14 cellular contexts compared by ENCODE assay signal in the genomic region with DNA sequence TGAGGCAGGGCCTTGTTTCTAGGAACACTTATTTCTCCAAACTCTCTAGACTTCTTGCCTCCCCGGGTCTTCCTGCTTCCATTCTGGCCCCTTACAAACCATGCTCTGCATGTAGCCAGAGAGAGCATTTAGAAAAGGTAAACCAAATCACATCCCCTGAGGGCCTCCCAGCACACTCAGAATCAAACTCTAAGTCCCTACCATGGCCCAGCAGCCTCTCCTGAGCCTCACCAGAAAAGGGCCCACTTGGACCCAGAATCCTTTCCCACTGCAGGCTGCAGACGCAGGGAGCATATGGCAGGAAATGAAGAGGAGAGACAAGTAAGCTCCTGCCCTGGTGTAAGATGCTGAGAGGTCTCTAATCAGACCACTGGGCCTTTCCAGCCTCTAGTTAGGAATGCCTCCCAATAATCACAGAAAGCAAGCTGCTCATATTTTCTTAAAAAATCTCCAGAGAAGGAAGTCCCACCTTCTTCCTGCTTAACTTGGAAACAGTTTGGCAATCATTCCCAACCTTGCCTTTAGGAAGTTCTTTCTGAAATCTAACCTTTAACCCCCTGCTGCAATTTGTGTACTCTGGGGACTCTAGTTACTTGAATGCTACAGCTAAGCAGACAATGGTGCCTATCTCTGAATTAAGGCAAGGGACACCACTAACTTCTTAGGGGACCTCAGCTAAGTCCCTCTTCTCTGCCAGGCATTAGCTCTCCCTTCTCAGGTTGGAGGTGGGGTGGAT. TPM values are rescaled to one million over a fixed set of nuclear protein-coding genes. Genes with fewer than 3 reads are reported as not detected.
A peak's percentile ranks its signal among the peaks of the same experiment; 100 is the strongest.
DNase-seq lines count a peak whose midpoint lies in the region; ATAC-seq and TF ChIP-seq lines count a peak whose summit lies in the region.
"Had no signal": no experiment of that assay in that cellular context is flagged by ENCODE, and none has a peak within 500 bp of the region (broad histone marks: within the 10 kb centered on the region; RNA-seq: fewer than 3 reads in every experiment).

No MANE protein-coding gene starts in this region.

- H3F3A ChIP-seq in GM23338 (replicated peaks; ENCODE audit: low read depth), result peaks cover 31% of the 10 kb centered on the region
- H3F3A ChIP-seq in smooth muscle cell (ENCODE audit: low read depth), result peaks cover 21% of the 10 kb centered on the region

- H3K4me1 ChIP-seq in GM23338 (ENCODE audit: insufficient read depth), result peaks cover 20% of the 10 kb centered on the region
- H3K4me1 ChIP-seq in left lung, result peaks cover 59 to 74% of the 10 kb centered on the region in 2 donors
- peaks cover 39% of the 10 kb centered on the region for H3K4me1 ChIP-seq in smooth muscle cell (ENCODE audit: low read depth)

- no peak overlapping the region for H2AFZ ChIP-seq in GM23338
- no peak overlapping the region for H2AFZ ChIP-seq in smooth muscle cell (ENCODE audit: low read depth)

- H3K27ac Mint-ChIP-seq in GM23338 (no peak overlapping the region), MCF 10A (ENCODE audit: low read depth, unreplicated experiment) (peak overlapping the region; percentile 75)
- H3K27ac Mint-ChIP-seq: activated CD4-positive, alpha-beta T cell treated with anti-CD3 and anti-CD28 coated beads for 36 hours; activated naive CD4-positive, alpha-beta T cell treated with anti-CD3 and anti-CD28 coated beads, Interleukin-2, amount 50 U/mL, for 24 hours; memory B cell had no signal

- H3K79me2 ChIP-seq in GM23338 (replicated peaks; ENCODE audit: insufficient read depth) (peaks cover 38% of the 10 kb centered on the region), smooth muscle cell (ENCODE audit: low read depth) (peaks cover 44% of the 10 kb centered on the region)

- H3K4me1 Mint-ChIP-seq in GM23338 (peaks cover 52% of the 10 kb centered on the region), MCF 10A (ENCODE audit: insufficient read depth, unreplicated experiment) (peaks cover 38% of the 10 kb centered on the region)

- no peak for DNase-seq in GM23338 (ENCODE audit: low spot score)
- DNase-seq in MCF 10A (ENCODE audit: unreplicated experiment), result no peak
- no peak for DNase-seq in left lung
- DNase-seq in smooth muscle cell (lab: John Stamatoyannopoulos, UW; ENCODE audit: unreplicated experiment), result no peak
- DNase-seq in NCI-H774 (lab: John Stamatoyannopoulos, UW), result no peak
- DNase-seq: activated CD4-positive, alpha-beta T cell treated with anti-CD3 and anti-CD28 coated beads for 36 hours; NCI-H187 treated with DMSO at 0.1 percent for 48 hours; RPMI8226; stimulated activated CD4-positive, alpha-beta T cell treated with anti-CD3 and anti-CD28 coated beads, Interleukin-4, amount 100 ng/mL, for 24 hours had no signal

- H3K27me3 ChIP-seq in GM23338 (ENCODE audit: insufficient read depth), result peaks cover 7% of the 10 kb centered on the region; the same call in 1 of the 2 replicates
- peaks cover 0 to 25% of the 10 kb centered on the region in 2 donors for H3K27me3 ChIP-seq in left lung
- no peaks in the 10 kb centered on the region for H3K27me3 ChIP-seq in smooth muscle cell (ENCODE audit: low read depth)

- no peak overlapping the region for H3K9ac ChIP-seq in smooth muscle cell (ENCODE audit: low read depth)

- H3K9me2 ChIP-seq in GM23338 (ENCODE audit: insufficient read depth), result no peaks in the 10 kb centered on the region

- ATAC-seq in GM23338 (no peak), left lung (no peak), HG02938 (IDR thresholded peaks at IDR 0.05; ENCODE audit: unreplicated experiment) (no peak), GM21381 (IDR thresholded peaks at IDR 0.05; ENCODE audit: unreplicated experiment) (no peak), GM18517 (IDR thresholded peaks at IDR 0.05; ENCODE audit: unreplicated experiment) (no peak)
- ATAC-seq: activated CD4-positive, alpha-beta T cell treated with anti-CD3 and anti-CD28 coated beads for 36 hours had no signal

- H3K9me3 ChIP-seq in left lung (no peaks in the 10 kb centered on the region), smooth muscle cell (replicated peaks; ENCODE audit: low read depth) (no peaks in the 10 kb centered on the region)

- H3K4me3 ChIP-seq in GM23338 (no peak overlapping the region), left lung (peak overlapping the region in 1 of 2 donors; percentile 64), smooth muscle cell (no peak overlapping the region)

- H4K20me1 ChIP-seq in GM23338 (replicated peaks; ENCODE audit: insufficient read depth) (peaks cover 38% of the 10 kb centered on the region), smooth muscle cell (ENCODE audit: low read depth) (peaks cover 78% of the 10 kb centered on the region)

- H3K36me3 Mint-ChIP-seq in GM23338 (ENCODE audit: low read depth), result peaks cover 71% of the 10 kb centered on the region
- H3K36me3 Mint-ChIP-seq in MCF 10A (ENCODE audit: insufficient read depth, unreplicated experiment), result peaks cover 92% of the 10 kb centered on the region
- H3K36me3 Mint-ChIP-seq: activated naive CD4-positive, alpha-beta T cell treated with anti-CD3 and anti-CD28 coated beads, Interleukin-2, amount 50 U/mL, for 24 hours; memory B cell had no signal

- BruUV-seq in MCF 10A (replicated peaks; lab: Mats Ljungman, UMichigan), result no TSS peak

- H3K36me3 ChIP-seq in GM23338 (ENCODE audit: insufficient read depth), result peaks cover 33% of the 10 kb centered on the region
- peaks cover 0 to 61% of the 10 kb centered on the region in 2 donors for H3K36me3 ChIP-seq in left lung
- peaks cover 3% of the 10 kb centered on the region for H3K36me3 ChIP-seq in smooth muscle cell (ENCODE audit: low read depth)

- WGBS in smooth muscle cell (ENCODE audit: low lambda C conversion rate), result 71% methylated on average over 2 of the region's 2 CpGs

- H3K4me3 Mint-ChIP-seq in GM23338, result no peak overlapping the region
- peak overlapping the region; percentile 40 for H3K4me3 Mint-ChIP-seq in MCF 10A (ENCODE audit: unreplicated experiment)
- H3K4me3 Mint-ChIP-seq: activated CD4-positive, alpha-beta T cell treated with anti-CD3 and anti-CD28 coated beads for 36 hours; activated naive CD4-positive, alpha-beta T cell treated with anti-CD3 and anti-CD28 coated beads, Interleukin-2, amount 50 U/mL, for 24 hours; memory B cell had no signal

- CTCF ChIA-PET in MCF 10A (lab: Yijun Ruan, JAX), result interaction anchor here (0.6 to 30.1 kb wide), 7 partner anchors 9 to 158 kb away, joined by 3 to 449 read pairs (median 4); a partner anchor contains a TSS

- H3K9me3 Mint-ChIP-seq in GM23338 (no peaks in the 10 kb centered on the region), MCF 10A (ENCODE audit: unreplicated experiment) (no peaks in the 10 kb centered on the region)
- H3K9me3 Mint-ChIP-seq: activated naive CD4-positive, alpha-beta T cell treated with anti-CD3 and anti-CD28 coated beads, Interleukin-2, amount 50 U/mL, for 24 hours; memory B cell had no signal

- intact Hi-C loops in MCF 10A (cut with micrococcal nuclease) (loop anchor here (5.0 kb wide), 2 partner anchors 57 to 158 kb away; no protein-coding TSS in a partner anchor), left lung (cut with DNase I) (loop anchor here in 1 of 2 donors (5.0 to 10.0 kb wide), 2 partner anchors 58 to 105 kb away; no protein-coding TSS in a partner anchor)

- H3K27ac ChIP-seq in GM23338 (ENCODE audit: low read depth) (0 out of 2 replicates have a peak overlapping the region, but pooled peaks have one; percentile 45), left lung (peak overlapping the region; percentile 56 to 63), smooth muscle cell (ENCODE audit: low read depth) (peak overlapping the region; percentile 60)

- POLR2A ChIA-PET in MCF 10A (lab: Yijun Ruan, JAX), result interaction anchor here (1.3 to 1.8 kb wide), 2 partner anchors 55 to 115 kb away, joined by 3 to 7 read pairs; no protein-coding TSS in a partner anchor

- H3K4me2 ChIP-seq in GM23338 (no peak overlapping the region), smooth muscle cell (peak overlapping the region; percentile 71)

- peaks cover 32% of the 10 kb centered on the region for H3K27me3 Mint-ChIP-seq in GM23338 (ENCODE audit: insufficient read depth, low read depth, poor library complexity)
- H3K27me3 Mint-ChIP-seq in MCF 10A (ENCODE audit: insufficient read depth, unreplicated experiment), result no peaks in the 10 kb centered on the region

- TF ChIP-seq CTCF in GM23338 (conservative IDR thresholded peaks at IDR 0.05; ENCODE audit: low read depth in 2 of 2) (no peak), MCF 10A (IDR thresholded peaks at IDR 0.05; ENCODE audit: unreplicated experiment) (no peak), left lung (IDR thresholded peaks at IDR 0.05) (no peak), smooth muscle cell (IDR thresholded peaks at IDR 0.05; ENCODE audit: borderline replicate concordance, insufficient read depth, poor library complexity, severe bottlenecking) (no peak)

TF ChIP-seq in GM23338, 12 proteins besides CTCF, POLR2A, EP300 and RAD21 (continues in another document):
- TF ChIP-seq POLR2AphosphoS5 (IDR thresholded peaks at IDR 0.05; ENCODE audit: low read depth) (no peak), STAT1 (IDR thresholded peaks at IDR 0.05; ENCODE audit: unreplicated experiment) (no peak)

RNA-seq across cellular contexts. Expression of a gene that starts 4.2 kb away (rescaled TPM):
- total RNA-seq in GM23338 (2014; rRNA removed; shearing (Covaris generic)), result 96.2 and 102 TPM in 2 replicates
- polyA plus RNA-seq in GM23338 (2016; fragmentation: Nextera tagmentation; extraction: Ambion mirVana) (17.4 and 17.9 TPM in 2 replicates), smooth muscle cell (92.1 and 109 TPM in 2 replicates)
- total RNA-seq in MCF 10A (2022) (92.6 and 137 TPM in 2 replicates), left lung (100 to 1,000 TPM in 1 of 2 donors, 10 to 100 TPM in 1; 69.2 to 106 TPM), smooth muscle cell (103 and 114 TPM in 2 replicates)
